In the genomic region with DNA sequence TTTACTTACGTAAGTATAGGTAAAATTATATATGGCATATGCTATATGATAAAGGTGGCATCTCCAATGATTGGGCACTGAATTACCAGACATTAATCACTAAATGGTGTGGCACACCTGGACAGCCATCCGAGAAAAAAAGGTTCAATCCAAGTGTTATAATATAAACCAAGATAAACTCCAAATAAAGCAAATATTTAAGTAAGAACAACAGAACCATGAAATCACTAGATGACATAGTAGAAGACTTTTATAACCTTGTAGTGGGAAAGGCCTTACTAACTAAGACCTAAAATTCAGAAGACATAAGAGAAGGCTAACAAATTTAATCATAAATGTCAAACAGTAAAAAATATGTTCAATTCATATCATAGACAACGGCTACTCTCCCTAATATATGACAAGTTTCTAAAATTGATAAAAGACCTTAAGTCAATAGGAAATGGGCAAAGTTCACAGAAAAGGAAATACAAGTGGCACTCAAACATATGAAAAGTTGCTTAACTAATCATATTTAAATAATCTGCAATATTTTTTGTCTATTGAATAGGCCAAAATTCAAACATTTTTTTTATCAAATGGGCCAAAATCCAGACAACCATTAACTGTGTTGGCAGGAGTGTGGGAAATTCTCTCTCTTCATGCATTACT, we compare ENCODE assay signal across 26 cellular contexts. TPM values are rescaled to one million over a fixed set of nuclear protein-coding genes. Genes with fewer than 3 reads are reported as not detected.
"Had no signal": no experiment of that assay in that cellular context is flagged by ENCODE, and none has a peak within 500 bp of the region (broad histone marks: within the 10 kb centered on the region; RNA-seq: fewer than 3 reads in every experiment).

No MANE protein-coding gene starts in this region.

- H3K27ac ChIP-seq: colonic mucosa, epithelial cell of prostate, esophagus squamous epithelium, gastrocnemius medialis, heart right ventricle, left lung, lower lobe of right lung had no signal

- H3K36me3 ChIP-seq: colonic mucosa, esophagus squamous epithelium, gastrocnemius medialis, heart right ventricle, left lung, lower lobe of right lung had no signal

- H3K4me3 ChIP-seq: colonic mucosa, esophagus squamous epithelium, gastrocnemius medialis, heart right ventricle, left lung, lower lobe of right lung, mucosa of descending colon had no signal

- DNase-seq: colonic mucosa; cortex of kidney; effector CD8-positive, alpha-beta T cell; effector memory CD8-positive, alpha-beta T cell; endodermal cell; erythroblast; esophagus squamous epithelium; foreskin fibroblast; foreskin melanocyte; gastrocnemius medialis; glutamatergic neuron; head of caudate nucleus; heart right ventricle; hippocampal formation; left cardiac atrium; left lung; left ventricle myocardium superior; lower lobe of right lung; mesenchymal stem cell; mucosa of descending colon had no signal

- H3K4me1 ChIP-seq: colonic mucosa, esophagus squamous epithelium, gastrocnemius medialis, heart right ventricle, left lung, lower lobe of right lung had no signal

- ATAC-seq: effector memory CD8-positive, alpha-beta T cell; esophagus mucosa; gastrocnemius medialis; heart right ventricle; left cardiac atrium; left lung; left ventricle myocardium superior; lower lobe of right lung; mucosa of descending colon had no signal

- FAIRE-seq: endometrium, islet of Langerhans, keratinocyte had no signal

- H3K9me3 ChIP-seq: colonic mucosa, esophagus squamous epithelium, gastrocnemius medialis, heart right ventricle, left lung, lower lobe of right lung, mucosa of descending colon had no signal

- H3K27me3 ChIP-seq: colonic mucosa, esophagus squamous epithelium, gastrocnemius medialis, left lung had no signal

RNA-seq across cellular contexts. Expression of gene ELOVL7, which starts 55.1 kb away (rescaled TPM):
- total RNA-seq: glomerular endothelial cell had no signal
